Comparison of ENCODE assay signal across 8 cellular contexts in the genomic region with DNA sequence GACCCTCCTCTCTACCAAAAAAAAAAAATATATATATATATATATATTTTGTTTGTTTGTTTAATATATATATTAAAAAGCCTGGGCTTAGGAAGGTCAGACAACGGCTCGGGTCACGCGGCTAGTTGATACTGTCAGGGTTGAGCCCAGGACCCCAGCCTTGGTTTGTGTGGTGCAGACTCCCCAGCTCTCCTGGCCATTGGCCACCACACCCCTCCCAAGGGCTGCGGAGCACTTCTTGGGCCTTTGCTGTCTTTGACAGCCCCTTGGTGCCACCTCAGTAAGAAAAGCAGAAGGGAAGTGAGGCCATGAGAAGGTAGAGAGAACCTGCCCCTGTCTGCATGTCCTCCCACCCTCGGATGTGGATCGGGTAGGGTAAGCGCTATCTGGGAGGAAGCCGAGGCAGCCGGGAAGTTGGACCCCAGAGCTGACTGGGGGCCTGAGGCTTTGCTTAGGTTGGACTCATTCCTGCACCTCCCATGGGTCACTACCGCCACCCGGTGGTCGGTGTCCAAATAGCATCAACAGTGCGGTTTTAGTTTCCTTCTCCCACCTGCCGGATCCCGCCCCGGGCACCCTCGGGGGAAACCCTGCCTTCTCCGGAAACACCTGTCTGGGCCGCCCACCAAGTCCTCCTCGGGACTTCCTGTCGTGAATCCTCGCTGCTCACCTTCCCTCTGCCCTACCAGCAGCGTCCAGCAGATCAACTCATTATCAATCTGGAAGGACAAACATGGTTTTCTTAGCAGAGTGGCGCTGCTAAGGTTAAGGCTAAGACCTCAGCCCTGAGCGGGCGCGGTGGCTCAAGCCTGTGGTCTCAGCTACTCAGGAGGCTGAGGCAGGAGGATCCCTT. TPM values are rescaled to one million over a fixed set of nuclear protein-coding genes. Genes with fewer than 3 reads are reported as not detected.
A peak's percentile ranks its signal among the peaks of the same experiment; 100 is the strongest.
DNase-seq lines count a peak whose midpoint lies in the region; ATAC-seq, FAIRE-seq and TF ChIP-seq lines count a peak whose summit lies in the region.

No MANE protein-coding gene starts in this region.

- no peak overlapping the region for H3K4ac ChIP-seq in H1 (replicated peaks; ENCODE audit: insufficient read length, low read depth, low read length)

- no peak overlapping the region for H3K9ac ChIP-seq in H1 (replicated peaks in 1 of 4; ENCODE audit: extremely low read depth in 1 of 4, low read depth in 3 of 4, low read length in 3 of 4)

- H3K27ac ChIP-seq in H1 (ENCODE audit: low read depth, low read length): no peak overlapping the region

- no peak overlapping the region for H2BK20ac ChIP-seq in H1 (ENCODE audit: low read length)

- no peak for TF ChIP-seq POLR2A in H1 (IDR thresholded peaks at IDR 0.05; ENCODE audit: control extremely low read depth in 1 of 2, low read depth in 2 of 2, low read length in 2 of 2)

- no peak for TF ChIP-seq EP300 in H1 (IDR thresholded peaks at IDR 0.05; ENCODE audit: borderline replicate concordance in 1 of 2, low read depth in 2 of 2, low read length in 2 of 2)

- no peaks in the 10 kb centered on the region for H3K79me1 ChIP-seq in H1 (ENCODE audit: low read depth, low read length)

- H4K8ac ChIP-seq in H1 (ENCODE audit: extremely low read depth, insufficient read depth, low read length): no peak overlapping the region

- H4K20me1 ChIP-seq in H1 (replicated peaks in 1 of 2; ENCODE audit: control insufficient read depth in 1 of 2, insufficient read depth in 2 of 2, low read length in 2 of 2): peaks cover 0 to 11% of the 10 kb centered on the region in 2 experiments

- no peak overlapping the region for H4K91ac ChIP-seq in H1 (replicated peaks; ENCODE audit: insufficient read length, low read length)

- TF ChIP-seq RAD21 in H1 (IDR thresholded peaks at IDR 0.05 in 1 of 2, conservative IDR thresholded peaks at IDR 0.05 in 1 of 2; ENCODE audit: low read depth in 2 of 2, low read length in 2 of 2): peak; percentile 97 to 98

- no peaks in the 10 kb centered on the region for H3K79me2 ChIP-seq in H1 (ENCODE audit: control insufficient read depth in 1 of 2, insufficient read depth in 2 of 2, low read length in 2 of 2)

- peak; percentile 85 to 94 (median 93) for TF ChIP-seq CTCF in H1 (IDR thresholded peaks at IDR 0.05; ENCODE audit: control extremely low read depth in 1 of 3, insufficient read depth in 1 of 3, low read depth in 1 of 3, low read length in 3 of 3)

- no peaks in the 10 kb centered on the region for H3K23me2 ChIP-seq in H1 (ENCODE audit: low read depth, low read length)

- H3K27me3 ChIP-seq in H1 (replicated peaks in 1 of 4; ENCODE audit: control insufficient read depth in 3 of 4, extremely low read depth in 1 of 4, insufficient read depth in 3 of 4, low read length in 3 of 4): peaks cover 31 to 44% (median 39%) of the 10 kb centered on the region in 4 experiments

- H2AK5ac ChIP-seq in H1 (ENCODE audit: low read depth, low read length): no peak overlapping the region

- peak; percentile 63 for FAIRE-seq in H1 (lab: Jason Lieb, UNC)

- no peak overlapping the region for H3K56ac ChIP-seq in H1 (replicated peaks; ENCODE audit: insufficient read length, low read depth, low read length)

- H3K9me3 ChIP-seq in H1 (ENCODE audit: insufficient read depth in 2 of 2, low read depth in 1 of 2, low read length in 1 of 2): no peaks in the 10 kb centered on the region

- no peak overlapping the region for H3K18ac ChIP-seq in H1 (ENCODE audit: extremely low read depth, low read length)

- no peak overlapping the region for H4K5ac ChIP-seq in H1 (ENCODE audit: insufficient read length, low read depth, low read length)

- H2BK5ac ChIP-seq in H1 (ENCODE audit: low read depth, low read length): no peak overlapping the region

- no peak overlapping the region for H2BK12ac ChIP-seq in H1 (ENCODE audit: low read depth, low read length)

- ATAC-seq in GM19463 (IDR thresholded peaks at IDR 0.05; ENCODE audit: unreplicated experiment) (peak; percentile 83), HG03575 (IDR thresholded peaks at IDR 0.05; ENCODE audit: extremely low read depth, insufficient number of reproducible peaks, low FRiP score, unreplicated experiment) (peak; percentile 35)

- WGBS in H1 (ENCODE audit: extremely low coverage in 1 of 2, insufficient coverage in 1 of 2, insufficient read length in 1 of 2, insufficient replicate concordance in 2 of 2, low coverage in 1 of 2, low lambda C conversion rate in 2 of 2, missing lambda C conversion rate in 1 of 2), 2 experiments: 27% methylated on average over 28 of the region's 28 CpGs; no CpG with 5 or more reads in 1 of the 2 experiments

- H2BK15ac ChIP-seq in H1 (ENCODE audit: low read length): no peak overlapping the region

- H3K4me3 ChIP-seq in H1 (ENCODE audit: extremely low read depth in 1 of 4, insufficient read depth in 2 of 4, low read depth in 3 of 4, low read length in 4 of 4): peak overlapping the region in 1 of 4 experiments; percentile 42; a peak in 1 of 8 replicates

- H3K4me2 ChIP-seq in H1 (ENCODE audit: insufficient read depth in 1 of 2, low read depth in 2 of 2, low read length in 2 of 2): peak overlapping the region in 1 of 2 experiments; percentile 63; a peak in 3 of 4 replicates

- H3K14ac ChIP-seq in H1 (ENCODE audit: insufficient read length): no peak overlapping the region

- peak overlapping the region; percentile 43; the same call in 1 of the 2 replicates for H2AFZ ChIP-seq in H1 (ENCODE audit: low read length)

- H3K23ac ChIP-seq in H1 (ENCODE audit: insufficient read length): no peak overlapping the region

- H3K36me3 ChIP-seq in H1 (ENCODE audit: control insufficient read depth in 2 of 4, insufficient read depth in 4 of 4, low read length in 3 of 4): no peaks in the 10 kb centered on the region

- no peak overlapping the region for H2BK120ac ChIP-seq in H1 (replicated peaks; ENCODE audit: low read depth, low read length)

- POLR2A ChIA-PET in H1 (lab: Charles Lee; ENCODE audit: partially characterized antibody): interaction anchor here (0.7 kb wide), 1 partner anchor 279 kb away, joined by 3 read pairs; no protein-coding TSS in a partner anchor

- peaks cover 0 to 4% (median 0%) of the 10 kb centered on the region in 4 experiments; a peak in 5 of 7 replicates for H3K4me1 ChIP-seq in H1 (replicated peaks in 1 of 4; ENCODE audit: control insufficient read depth in 3 of 4, insufficient read depth in 4 of 4, low read length in 3 of 4)

- DNase-seq in COR-L47 (lab: John Stamatoyannopoulos, UW) (peak; percentile 93), NCI-H82 treated with DMSO at 0.1 percent for 48 hours (lab: John Stamatoyannopoulos, UW; ENCODE audit: unreplicated experiment) (peak; percentile 67), H1 (ENCODE audit: low read depth in 1 of 2, low spot score in 2 of 2) (peak; percentile 81 to 99), midbrain (lab: John Stamatoyannopoulos, UW) (peak; percentile 77)
- DNase-seq in activated CD8-positive, alpha-beta memory T cell treated with anti-CD3 and anti-CD28 coated beads for 1 hour (ENCODE audit: extremely low read depth in 1 of 2, low read depth in 1 of 2): peak; percentile 62 to 79
- peak; percentile 83 for DNase-seq in stimulated activated CD8-positive, alpha-beta memory T cell treated with anti-CD3 and anti-CD28 coated beads, Interleukin-15, amount 100 ng/mL, for 48 hours (ENCODE audit: low read depth in 2 of 2)

- CTCF ChIA-PET in H1 (lab: Charles Lee; ENCODE audit: partially characterized antibody): interaction anchor here (0.7 to 4.0 kb wide), 36 partner anchors 9 to 430 kb away, joined by 3 to 24 read pairs (median 4); a partner anchor contains a TSS

TF ChIP-seq in H1, 55 proteins besides CTCF, POLR2A, EP300 and RAD21 (continues in another document):
- TF ChIP-seq, protein P1, sequence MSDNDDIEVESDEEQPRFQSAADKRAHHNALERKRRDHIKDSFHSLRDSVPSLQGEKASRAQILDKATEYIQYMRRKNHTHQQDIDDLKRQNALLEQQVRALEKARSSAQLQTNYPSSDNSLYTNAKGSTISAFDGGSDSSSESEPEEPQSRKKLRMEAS (IDR thresholded peaks at IDR 0.05): peak; percentile 26; the same call in 1 of the 2 replicates
- no peak for TF ChIP-seq RXRA (IDR thresholded peaks at IDR 0.05; ENCODE audit: insufficient read depth, low read depth, low read length)
- no peak for TF ChIP-seq BACH1 (IDR thresholded peaks at IDR 0.05; ENCODE audit: low read length)
- 0 out of 2 replicates have a peak, but pooled peaks have one; percentile 24 for TF ChIP-seq YY1 (IDR thresholded peaks at IDR 0.05; ENCODE audit: low read depth, low read length)
- no peak for TF ChIP-seq SP4 (IDR thresholded peaks at IDR 0.05; ENCODE audit: low read length)
- TF ChIP-seq CHD1 (IDR thresholded peaks at IDR 0.05; ENCODE audit: low read depth, low read length): no peak
- TF ChIP-seq, protein P2, sequence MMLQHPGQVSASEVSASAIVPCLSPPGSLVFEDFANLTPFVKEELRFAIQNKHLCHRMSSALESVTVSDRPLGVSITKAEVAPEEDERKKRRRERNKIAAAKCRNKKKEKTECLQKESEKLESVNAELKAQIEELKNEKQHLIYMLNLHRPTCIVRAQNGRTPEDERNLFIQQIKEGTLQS (IDR thresholded peaks at IDR 0.05; ENCODE audit: insufficient read depth, low read depth, low read length): no peak
- no peak for TF ChIP-seq TBP (IDR thresholded peaks at IDR 0.05; ENCODE audit: low read depth, low read length)
- no peak for TF ChIP-seq KDM1A (IDR thresholded peaks at IDR 0.05; ENCODE audit: borderline replicate concordance, low read length)

RNA-seq across cellular contexts. Expression of a gene that starts 29.8 kb away (rescaled TPM):
- total RNA-seq in H1 (2021; fragmentation: NEBNext Ultra II Directional; extraction: Animal tissue kit (Norgen Biotek cat#: 25700)): 41.1 and 47.4 TPM in 2 replicates
- polyA plus RNA-seq in H1 (2011; rRNA removed): 12.7 and 22.9 TPM in 2 replicates
- polyA plus RNA-seq in H1 (2011; cell fraction: cytosol; rRNA removed): 24.6 TPM
- polyA plus RNA-seq in H1 (2011; cell fraction: nucleus; rRNA removed): 12.0 TPM
- 29.6 to 43.4 TPM (median 33.4 TPM) in 4 replicates for polyA plus RNA-seq in H1 (2012, experiment 1 of 2)
- polyA plus RNA-seq in H1 (2012, experiment 2 of 2): 4.0 TPM
- 32.7 TPM for polyA plus RNA-seq in H1 (2013, experiment 1 of 2)
- polyA plus RNA-seq in H1 (2013, experiment 2 of 2): 32.9 TPM
- polyA minus RNA-seq in H1 (2011; rRNA and poly(A)+ RNA removed): 27.8 and 30.4 TPM in 2 replicates
- polyA minus RNA-seq in H1 (2011; cell fraction: cytosol; rRNA and poly(A)+ RNA removed): 19.0 TPM
- 29.2 TPM for polyA minus RNA-seq in H1 (2011; cell fraction: nucleus; rRNA and poly(A)+ RNA removed)

RNA-seq across cellular contexts. Expression of a gene that starts 49.4 kb away (rescaled TPM):
- not detected in 2 replicates for total RNA-seq in H1 (2021; fragmentation: NEBNext Ultra II Directional; extraction: Animal tissue kit (Norgen Biotek cat#: 25700))
- under 0.01 TPM in 1 of 2 replicates, not detected in the other for polyA plus RNA-seq in H1 (2011; rRNA removed)
- under 0.01 TPM for polyA plus RNA-seq in H1 (2011; cell fraction: cytosol; rRNA removed)
- 0.03 TPM for polyA plus RNA-seq in H1 (2011; cell fraction: nucleus; rRNA removed)
- not detected in 4 replicates for polyA plus RNA-seq in H1 (2012, experiment 1 of 2)
- not detected for polyA plus RNA-seq in H1 (2012, experiment 2 of 2)
- not detected for polyA plus RNA-seq in H1 (2013, experiment 1 of 2)
- polyA plus RNA-seq in H1 (2013, experiment 2 of 2): not detected
- polyA minus RNA-seq in H1 (2011; rRNA and poly(A)+ RNA removed): not detected in 2 replicates
- polyA minus RNA-seq in H1 (2011; cell fraction: cytosol; rRNA and poly(A)+ RNA removed): not detected
- polyA minus RNA-seq in H1 (2011; cell fraction: nucleus; rRNA and poly(A)+ RNA removed): not detected
